In the genomic region with DNA sequence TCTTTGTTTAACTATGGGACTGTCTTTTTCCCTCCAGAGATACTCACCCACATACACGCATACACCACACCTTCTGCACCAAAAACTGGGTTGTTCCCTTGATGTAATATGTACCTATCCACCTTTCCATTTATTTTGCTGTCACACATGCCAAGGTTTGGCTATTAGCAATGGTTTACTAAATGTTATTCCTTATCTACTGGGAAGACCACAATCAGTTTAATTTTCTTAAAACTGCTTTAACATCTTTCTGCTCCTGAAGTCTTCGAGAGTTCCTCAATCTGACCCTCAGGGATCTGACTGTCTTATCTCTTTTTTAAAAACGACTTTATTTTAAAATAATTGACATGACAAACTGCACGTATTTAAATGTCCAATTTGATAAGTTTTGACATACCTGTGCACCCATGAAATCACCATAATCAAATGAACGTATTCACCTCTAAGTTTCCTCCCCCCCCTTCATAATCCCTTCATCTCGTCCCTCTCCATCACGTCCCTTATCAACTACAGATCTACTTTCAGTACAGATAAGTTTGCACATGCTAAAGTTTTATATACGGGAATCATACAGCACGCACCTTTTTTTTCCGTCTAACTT, we compare ENCODE assay signal across 1 cellular context.
TF ChIP-seq lines count a peak whose summit lies in the region.

No MANE protein-coding gene starts in this region.

TF ChIP-seq in HepG2, 621 proteins besides CTCF, POLR2A, EP300 and RAD21 (continued from another document):
- TF ChIP-seq, protein P1, sequence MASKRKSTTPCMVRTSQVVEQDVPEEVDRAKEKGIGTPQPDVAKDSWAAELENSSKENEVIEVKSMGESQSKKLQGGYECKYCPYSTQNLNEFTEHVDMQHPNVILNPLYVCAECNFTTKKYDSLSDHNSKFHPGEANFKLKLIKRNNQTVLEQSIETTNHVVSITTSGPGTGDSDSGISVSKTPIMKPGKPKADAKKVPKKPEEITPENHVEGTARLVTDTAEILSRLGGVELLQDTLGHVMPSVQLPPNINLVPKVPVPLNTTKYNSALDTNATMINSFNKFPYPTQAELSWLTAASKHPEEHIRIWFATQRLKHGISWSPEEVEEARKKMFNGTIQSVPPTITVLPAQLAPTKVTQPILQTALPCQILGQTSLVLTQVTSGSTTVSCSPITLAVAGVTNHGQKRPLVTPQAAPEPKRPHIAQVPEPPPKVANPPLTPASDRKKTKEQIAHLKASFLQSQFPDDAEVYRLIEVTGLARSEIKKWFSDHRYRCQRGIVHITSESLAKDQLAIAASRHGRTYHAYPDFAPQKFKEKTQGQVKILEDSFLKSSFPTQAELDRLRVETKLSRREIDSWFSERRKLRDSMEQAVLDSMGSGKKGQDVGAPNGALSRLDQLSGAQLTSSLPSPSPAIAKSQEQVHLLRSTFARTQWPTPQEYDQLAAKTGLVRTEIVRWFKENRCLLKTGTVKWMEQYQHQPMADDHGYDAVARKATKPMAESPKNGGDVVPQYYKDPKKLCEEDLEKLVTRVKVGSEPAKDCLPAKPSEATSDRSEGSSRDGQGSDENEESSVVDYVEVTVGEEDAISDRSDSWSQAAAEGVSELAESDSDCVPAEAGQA (IDR thresholded peaks at IDR 0.05; ENCODE audit: low read depth), result no peak
- TF ChIP-seq, protein P1 (CRISPR knock-in tag; IDR thresholded peaks at IDR 0.05; ENCODE audit: borderline replicate concordance), result no peak
- no peak for TF ChIP-seq ZNF205 (CRISPR knock-in tag; IDR thresholded peaks at IDR 0.05)
- no peak for TF ChIP-seq AGO2 (optimal IDR thresholded peaks at IDR 0.05; ENCODE audit: low read depth, low read length)
- TF ChIP-seq, protein P2, sequence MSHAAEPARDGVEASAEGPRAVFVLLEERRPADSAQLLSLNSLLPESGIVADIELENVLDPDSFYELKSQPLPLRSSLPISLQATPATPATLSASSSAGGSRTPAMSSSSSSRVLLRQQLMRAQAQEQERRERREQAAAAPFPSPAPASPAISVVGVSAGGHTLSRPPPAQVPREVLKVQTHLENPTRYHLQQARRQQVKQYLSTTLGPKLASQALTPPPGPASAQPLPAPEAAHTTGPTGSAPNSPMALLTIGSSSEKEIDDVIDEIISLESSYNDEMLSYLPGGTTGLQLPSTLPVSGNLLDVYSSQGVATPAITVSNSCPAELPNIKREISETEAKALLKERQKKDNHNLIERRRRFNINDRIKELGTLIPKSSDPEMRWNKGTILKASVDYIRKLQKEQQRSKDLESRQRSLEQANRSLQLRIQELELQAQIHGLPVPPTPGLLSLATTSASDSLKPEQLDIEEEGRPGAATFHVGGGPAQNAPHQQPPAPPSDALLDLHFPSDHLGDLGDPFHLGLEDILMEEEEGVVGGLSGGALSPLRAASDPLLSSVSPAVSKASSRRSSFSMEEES (CRISPR knock-in tag; IDR thresholded peaks at IDR 0.05), result no peak
- no peak for TF ChIP-seq ZNF282 (IDR thresholded peaks at IDR 0.05; ENCODE audit: partially characterized antibody)
- TF ChIP-seq ZC3H13 (CRISPR knock-in tag; IDR thresholded peaks at IDR 0.05), result no peak
- TF ChIP-seq XBP1 (CRISPR knock-in tag; IDR thresholded peaks at IDR 0.05), result 0 out of 2 replicates have a peak, but pooled peaks have one; percentile 11
- 0 out of 2 replicates have a peak, but pooled peaks have one; percentile 18 for TF ChIP-seq ZNF670 (CRISPR knock-in tag; IDR thresholded peaks at IDR 0.05; ENCODE audit: borderline replicate concordance)
- TF ChIP-seq ZNF350 (CRISPR knock-in tag; IDR thresholded peaks at IDR 0.05; ENCODE audit: borderline replicate concordance, low read depth), result no peak
- TF ChIP-seq, protein P3, sequence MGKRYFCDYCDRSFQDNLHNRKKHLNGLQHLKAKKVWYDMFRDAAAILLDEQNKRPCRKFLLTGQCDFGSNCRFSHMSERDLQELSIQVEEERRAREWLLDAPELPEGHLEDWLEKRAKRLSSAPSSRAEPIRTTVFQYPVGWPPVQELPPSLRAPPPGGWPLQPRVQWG (CRISPR knock-in tag; IDR thresholded peaks at IDR 0.05; ENCODE audit: borderline replicate concordance, low read depth), result no peak
- no peak for TF ChIP-seq STAT5B (CRISPR knock-in tag; IDR thresholded peaks at IDR 0.05)
- TF ChIP-seq ZNF792 (CRISPR knock-in tag; IDR thresholded peaks at IDR 0.05), result no peak
- TF ChIP-seq HOXA5 (CRISPR knock-in tag; IDR thresholded peaks at IDR 0.05), result no peak
- TF ChIP-seq BCL6 (CRISPR knock-in tag; IDR thresholded peaks at IDR 0.05), result no peak
- no peak for TF ChIP-seq ZNF737 (CRISPR knock-in tag; IDR thresholded peaks at IDR 0.05; ENCODE audit: borderline replicate concordance)
- TF ChIP-seq, protein P4, sequence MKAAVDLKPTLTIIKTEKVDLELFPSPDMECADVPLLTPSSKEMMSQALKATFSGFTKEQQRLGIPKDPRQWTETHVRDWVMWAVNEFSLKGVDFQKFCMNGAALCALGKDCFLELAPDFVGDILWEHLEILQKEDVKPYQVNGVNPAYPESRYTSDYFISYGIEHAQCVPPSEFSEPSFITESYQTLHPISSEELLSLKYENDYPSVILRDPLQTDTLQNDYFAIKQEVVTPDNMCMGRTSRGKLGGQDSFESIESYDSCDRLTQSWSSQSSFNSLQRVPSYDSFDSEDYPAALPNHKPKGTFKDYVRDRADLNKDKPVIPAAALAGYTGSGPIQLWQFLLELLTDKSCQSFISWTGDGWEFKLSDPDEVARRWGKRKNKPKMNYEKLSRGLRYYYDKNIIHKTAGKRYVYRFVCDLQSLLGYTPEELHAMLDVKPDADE (CRISPR knock-in tag; IDR thresholded peaks at IDR 0.05), result no peak
- TF ChIP-seq, protein P5, sequence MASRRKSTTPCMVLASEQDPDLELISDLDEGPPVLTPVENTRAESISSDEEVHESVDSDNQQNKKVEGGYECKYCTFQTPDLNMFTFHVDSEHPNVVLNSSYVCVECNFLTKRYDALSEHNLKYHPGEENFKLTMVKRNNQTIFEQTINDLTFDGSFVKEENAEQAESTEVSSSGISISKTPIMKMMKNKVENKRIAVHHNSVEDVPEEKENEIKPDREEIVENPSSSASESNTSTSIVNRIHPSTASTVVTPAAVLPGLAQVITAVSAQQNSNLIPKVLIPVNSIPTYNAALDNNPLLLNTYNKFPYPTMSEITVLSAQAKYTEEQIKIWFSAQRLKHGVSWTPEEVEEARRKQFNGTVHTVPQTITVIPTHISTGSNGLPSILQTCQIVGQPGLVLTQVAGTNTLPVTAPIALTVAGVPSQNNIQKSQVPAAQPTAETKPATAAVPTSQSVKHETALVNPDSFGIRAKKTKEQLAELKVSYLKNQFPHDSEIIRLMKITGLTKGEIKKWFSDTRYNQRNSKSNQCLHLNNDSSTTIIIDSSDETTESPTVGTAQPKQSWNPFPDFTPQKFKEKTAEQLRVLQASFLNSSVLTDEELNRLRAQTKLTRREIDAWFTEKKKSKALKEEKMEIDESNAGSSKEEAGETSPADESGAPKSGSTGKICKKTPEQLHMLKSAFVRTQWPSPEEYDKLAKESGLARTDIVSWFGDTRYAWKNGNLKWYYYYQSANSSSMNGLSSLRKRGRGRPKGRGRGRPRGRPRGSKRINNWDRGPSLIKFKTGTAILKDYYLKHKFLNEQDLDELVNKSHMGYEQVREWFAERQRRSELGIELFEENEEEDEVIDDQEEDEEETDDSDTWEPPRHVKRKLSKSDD (CRISPR knock-in tag; IDR thresholded peaks at IDR 0.05; ENCODE audit: low read depth), result no peak
- no peak for TF ChIP-seq ERF (CRISPR knock-in tag; IDR thresholded peaks at IDR 0.05)
- no peak for TF ChIP-seq ASH2L (IDR thresholded peaks at IDR 0.05; ENCODE audit: insufficient read length, low read depth, low read length)
- no peak for TF ChIP-seq ZNF225 (CRISPR knock-in tag; IDR thresholded peaks at IDR 0.05)
- no peak for TF ChIP-seq TSC22D2 (CRISPR knock-in tag; IDR thresholded peaks at IDR 0.05; ENCODE audit: borderline replicate concordance)
- TF ChIP-seq GFI1 (CRISPR knock-in tag; IDR thresholded peaks at IDR 0.05; ENCODE audit: borderline replicate concordance), result 0 out of 2 replicates have a peak, but pooled peaks have one; percentile 20
- TF ChIP-seq ZNF546 (CRISPR knock-in tag; conservative IDR thresholded peaks at IDR 0.05), result no peak
- no peak for TF ChIP-seq HNRNPLL (IDR thresholded peaks at IDR 0.05; ENCODE audit: low read depth, low read length, poor library complexity, severe bottlenecking)
- TF ChIP-seq, protein P6, sequence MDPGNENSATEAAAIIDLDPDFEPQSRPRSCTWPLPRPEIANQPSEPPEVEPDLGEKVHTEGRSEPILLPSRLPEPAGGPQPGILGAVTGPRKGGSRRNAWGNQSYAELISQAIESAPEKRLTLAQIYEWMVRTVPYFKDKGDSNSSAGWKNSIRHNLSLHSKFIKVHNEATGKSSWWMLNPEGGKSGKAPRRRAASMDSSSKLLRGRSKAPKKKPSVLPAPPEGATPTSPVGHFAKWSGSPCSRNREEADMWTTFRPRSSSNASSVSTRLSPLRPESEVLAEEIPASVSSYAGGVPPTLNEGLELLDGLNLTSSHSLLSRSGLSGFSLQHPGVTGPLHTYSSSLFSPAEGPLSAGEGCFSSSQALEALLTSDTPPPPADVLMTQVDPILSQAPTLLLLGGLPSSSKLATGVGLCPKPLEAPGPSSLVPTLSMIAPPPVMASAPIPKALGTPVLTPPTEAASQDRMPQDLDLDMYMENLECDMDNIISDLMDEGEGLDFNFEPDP (CRISPR knock-in tag; conservative IDR thresholded peaks at IDR 0.05), result 0 out of 2 replicates have a peak, but pooled peaks have one; percentile 39
- no peak for TF ChIP-seq JUND (CRISPR knock-in tag; IDR thresholded peaks at IDR 0.05)
- TF ChIP-seq, protein P7, sequence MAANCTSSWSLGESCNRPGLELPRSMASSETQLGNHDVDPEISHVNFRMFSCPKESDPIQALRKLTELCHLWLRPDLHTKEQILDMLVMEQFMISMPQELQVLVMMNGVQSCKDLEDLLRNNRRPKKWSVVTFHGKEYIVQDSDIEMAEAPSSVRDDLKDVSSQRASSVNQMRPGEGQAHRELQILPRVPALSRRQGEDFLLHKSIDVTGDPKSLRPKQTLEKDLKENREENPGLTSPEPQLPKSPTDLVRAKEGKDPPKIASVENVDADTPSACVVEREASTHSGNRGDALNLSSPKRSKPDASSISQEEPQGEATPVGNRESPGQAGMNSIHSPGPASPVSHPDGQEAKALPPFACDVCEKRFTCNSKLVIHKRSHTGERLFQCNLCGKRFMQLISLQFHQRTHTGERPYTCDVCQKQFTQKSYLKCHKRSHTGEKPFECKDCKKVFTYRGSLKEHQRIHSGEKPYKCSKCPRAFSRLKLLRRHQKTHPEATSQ (CRISPR knock-in tag; IDR thresholded peaks at IDR 0.05; ENCODE audit: borderline replicate concordance), result no peak
- TF ChIP-seq, protein P8, sequence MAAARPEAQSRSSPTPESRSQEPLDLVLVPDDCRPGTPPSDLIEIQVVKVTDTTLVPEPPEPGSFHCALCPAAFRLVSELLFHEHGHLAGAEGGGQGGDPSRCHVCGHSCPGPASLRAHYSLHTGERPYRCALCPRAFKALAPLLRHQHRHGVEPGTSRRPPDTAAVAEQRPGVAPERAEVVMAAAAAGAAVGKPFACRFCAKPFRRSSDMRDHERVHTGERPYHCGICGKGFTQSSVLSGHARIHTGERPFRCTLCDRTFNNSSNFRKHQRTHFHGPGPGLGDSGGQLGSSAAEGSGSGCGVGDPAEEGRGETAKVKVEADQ (CRISPR knock-in tag; IDR thresholded peaks at IDR 0.05; ENCODE audit: borderline replicate concordance), result no peak
- TF ChIP-seq PLRG1 (conservative IDR thresholded peaks at IDR 0.05), result no peak
- TF ChIP-seq ZNF44 (CRISPR knock-in tag; IDR thresholded peaks at IDR 0.05), result 0 out of 2 replicates have a peak, but pooled peaks have one; percentile 26
- TF ChIP-seq, protein P9, sequence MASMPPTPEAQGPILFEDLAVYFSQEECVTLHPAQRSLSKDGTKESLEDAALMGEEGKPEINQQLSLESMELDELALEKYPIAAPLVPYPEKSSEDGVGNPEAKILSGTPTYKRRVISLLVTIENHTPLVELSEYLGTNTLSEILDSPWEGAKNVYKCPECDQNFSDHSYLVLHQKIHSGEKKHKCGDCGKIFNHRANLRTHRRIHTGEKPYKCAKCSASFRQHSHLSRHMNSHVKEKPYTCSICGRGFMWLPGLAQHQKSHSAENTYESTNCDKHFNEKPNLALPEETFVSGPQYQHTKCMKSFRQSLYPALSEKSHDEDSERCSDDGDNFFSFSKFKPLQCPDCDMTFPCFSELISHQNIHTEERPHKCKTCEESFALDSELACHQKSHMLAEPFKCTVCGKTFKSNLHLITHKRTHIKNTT (CRISPR knock-in tag; IDR thresholded peaks at IDR 0.05), result 0 out of 2 replicates have a peak, but pooled peaks have one; percentile 7
- TF ChIP-seq HOXA7 (CRISPR knock-in tag; IDR thresholded peaks at IDR 0.05), result no peak
- TF ChIP-seq ZNF501 (CRISPR knock-in tag; IDR thresholded peaks at IDR 0.05), result no peak
